ENCODE assay signal across 9 cellular contexts in the genomic region with DNA sequence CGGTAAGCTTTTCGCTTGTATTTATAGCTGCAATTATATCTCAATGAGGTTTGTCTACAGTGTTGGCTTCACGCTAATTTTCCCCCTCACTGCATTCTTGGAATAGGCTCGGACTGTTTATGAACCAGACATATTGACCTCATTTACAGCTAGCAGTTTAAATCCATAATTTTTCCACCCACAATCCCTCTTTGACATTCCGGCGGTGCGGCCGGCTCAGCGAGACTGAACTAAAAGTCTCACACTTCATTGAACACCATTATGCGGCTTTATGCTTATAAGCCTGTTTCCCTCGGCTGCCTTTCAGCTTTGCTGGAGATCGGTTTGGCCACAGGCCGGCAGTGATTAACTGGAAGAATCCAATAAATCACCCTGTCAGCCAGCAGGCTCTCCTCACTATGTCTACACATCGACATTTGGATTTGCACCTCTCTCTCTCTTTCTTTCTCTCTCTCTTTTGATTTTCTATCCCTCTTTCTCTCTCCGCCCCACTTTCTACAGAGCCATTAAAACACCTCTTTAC.
DNase-seq lines count a peak whose midpoint lies in the region; ATAC-seq and TF ChIP-seq lines count a peak whose summit lies in the region.
"Had no signal": no experiment of that assay in that cellular context is flagged by ENCODE, and none has a peak within 500 bp of the region (broad histone marks: within the 10 kb centered on the region; RNA-seq: fewer than 3 reads in every experiment).

No MANE protein-coding gene starts in this region.

- H3K4me3 ChIP-seq in BE2C (ENCODE audit: low read depth, low read length) (peak overlapping the region; percentile 17; the same call in 1 of the 2 replicates), cardiac fibroblast (replicated peaks in 1 of 2; ENCODE audit: low read depth in 2 of 2, low read length in 2 of 2) (no peak overlapping the region)

- H3K4me1 ChIP-seq in BE2C = peaks cover 6% of the 10 kb centered on the region

- H3K4me1 Mint-ChIP-seq in nephron progenitor cell = peaks cover 17% of the 10 kb centered on the region
- H3K4me1 Mint-ChIP-seq in natural killer cell treated with Interleukin-12 subunit alpha and Interleukin-12 subunit beta and Interleukin-15 and Interleukin-18, amount 100 ng/mL, for 72 hours (ENCODE audit: low read depth in 2 of 2) = no peaks in the 10 kb centered on the region
- H3K4me1 Mint-ChIP-seq in activated naive CD8-positive, alpha-beta T cell treated with anti-CD3 and anti-CD28 coated beads, Interleukin-2, amount 50 U/mL, for 24 hours = no peaks in the 10 kb centered on the region

- peaks cover 15% of the 10 kb centered on the region for H3K27me3 Mint-ChIP-seq in nephron progenitor cell (ENCODE audit: low read depth, poor library complexity)
- H3K27me3 Mint-ChIP-seq in natural killer cell treated with Interleukin-12 subunit alpha and Interleukin-12 subunit beta and Interleukin-15 and Interleukin-18, amount 100 ng/mL, for 72 hours = peaks cover 15 to 23% of the 10 kb centered on the region in 2 donors
- peaks cover 15% of the 10 kb centered on the region for H3K27me3 Mint-ChIP-seq in activated naive CD8-positive, alpha-beta T cell treated with anti-CD3 and anti-CD28 coated beads, Interleukin-2, amount 50 U/mL, for 24 hours

- H3K36me3 ChIP-seq in BE2C = no peaks in the 10 kb centered on the region

- ATAC-seq in natural killer cell treated with Interleukin-12 subunit alpha and Interleukin-12 subunit beta and Interleukin-15 and Interleukin-18, amount 100 ng/mL, for 72 hours = no peak
- ATAC-seq in GM18858 (IDR thresholded peaks at IDR 0.05; ENCODE audit: unreplicated experiment) = no peak
- ATAC-seq in activated naive CD8-positive, alpha-beta T cell treated with anti-CD3 and anti-CD28 coated beads, Interleukin-2, amount 50 U/mL, for 24 hours = no peak

- H3K9me3 ChIP-seq in BE2C = no peaks in the 10 kb centered on the region; the same call in 1 of the 2 replicates

- DNase-seq in BE2C (peak; percentile 24), NCI-H146 (lab: John Stamatoyannopoulos, UW) (peak; percentile 86), cardiac fibroblast (ENCODE audit: low read depth in 2 of 2) (peak; percentile 11 to 29), nephron progenitor cell (peak; percentile 70), iPS-NIHi7 (ENCODE audit: extremely low spot score) (no peak)
- DNase-seq in natural killer cell treated with Interleukin-12 subunit alpha and Interleukin-12 subunit beta and Interleukin-15 and Interleukin-18, amount 100 ng/mL, for 72 hours (ENCODE audit: low spot score) = no peak
- no peak for DNase-seq in activated naive CD8-positive, alpha-beta T cell treated with anti-CD3 and anti-CD28 coated beads, Interleukin-2, amount 50 U/mL, for 24 hours
- DNase-seq: DND-41 had no signal

- H3K27me3 ChIP-seq in BE2C = no peaks in the 10 kb centered on the region

- no peak for TF ChIP-seq CTCF in BE2C (IDR thresholded peaks at IDR 0.05; ENCODE audit: low read depth, low read length)
- no peak for TF ChIP-seq CTCF in cardiac fibroblast (IDR thresholded peaks at IDR 0.05; ENCODE audit: low read depth, low read length)
- TF ChIP-seq CTCF in nephron progenitor cell (IDR thresholded peaks at IDR 0.05) = no peak

- no peak overlapping the region for H3K4me3 Mint-ChIP-seq in nephron progenitor cell
- no peak overlapping the region for H3K4me3 Mint-ChIP-seq in natural killer cell treated with Interleukin-12 subunit alpha and Interleukin-12 subunit beta and Interleukin-15 and Interleukin-18, amount 100 ng/mL, for 72 hours
- H3K4me3 Mint-ChIP-seq in activated naive CD8-positive, alpha-beta T cell treated with anti-CD3 and anti-CD28 coated beads, Interleukin-2, amount 50 U/mL, for 24 hours = no peak overlapping the region

- peaks cover 7% of the 10 kb centered on the region for H3K36me3 Mint-ChIP-seq in nephron progenitor cell (ENCODE audit: low read depth)
- H3K36me3 Mint-ChIP-seq in natural killer cell treated with Interleukin-12 subunit alpha and Interleukin-12 subunit beta and Interleukin-15 and Interleukin-18, amount 100 ng/mL, for 72 hours = no peaks in the 10 kb centered on the region
- H3K36me3 Mint-ChIP-seq in activated naive CD8-positive, alpha-beta T cell treated with anti-CD3 and anti-CD28 coated beads, Interleukin-2, amount 50 U/mL, for 24 hours (ENCODE audit: low read depth) = no peaks in the 10 kb centered on the region

- H3K27ac Mint-ChIP-seq in nephron progenitor cell = no peak overlapping the region
- H3K27ac Mint-ChIP-seq in natural killer cell treated with Interleukin-12 subunit alpha and Interleukin-12 subunit beta and Interleukin-15 and Interleukin-18, amount 100 ng/mL, for 72 hours = no peak overlapping the region
- no peak overlapping the region for H3K27ac Mint-ChIP-seq in activated naive CD8-positive, alpha-beta T cell treated with anti-CD3 and anti-CD28 coated beads, Interleukin-2, amount 50 U/mL, for 24 hours

- H3K9me3 Mint-ChIP-seq in nephron progenitor cell = peaks cover 20% of the 10 kb centered on the region
- H3K9me3 Mint-ChIP-seq in natural killer cell treated with Interleukin-12 subunit alpha and Interleukin-12 subunit beta and Interleukin-15 and Interleukin-18, amount 100 ng/mL, for 72 hours = no peaks in the 10 kb centered on the region
- H3K9me3 Mint-ChIP-seq in activated naive CD8-positive, alpha-beta T cell treated with anti-CD3 and anti-CD28 coated beads, Interleukin-2, amount 50 U/mL, for 24 hours = no peaks in the 10 kb centered on the region

Comparison
In these comparisons a context has a peak if more than half of its experiments do, and no peak if none do; other contexts are left out.
1. DNase-seq: peak in BE2C (single experiment), NCI-H146 (single experiment), cardiac fibroblast (2 of 2) and nephron progenitor cell (single experiment); none in natural killer cell treated with Interleukin-12 subunit alpha and Interleukin-12 subunit beta and Interleukin-15 and Interleukin-18, amount 100 ng/mL, for 72 hours (single experiment), iPS-NIHi7 (single experiment) and activated naive CD8-positive, alpha-beta T cell treated with anti-CD3 and anti-CD28 coated beads, Interleukin-2, amount 50 U/mL, for 24 hours (single experiment).